11 cellular contexts compared by ENCODE assay signal in genomic region chr5:88841212-88841611, GRCh38. TPM values are rescaled to one million over a fixed set of nuclear protein-coding genes. Genes with fewer than 3 reads are reported as not detected.
"Had no signal": no experiment of that assay in that cellular context is flagged by ENCODE, and none has a peak within 500 bp of the region (broad histone marks: within the 10 kb centered on the region; RNA-seq: fewer than 3 reads in every experiment).

No MANE protein-coding gene starts in this region.

- ATAC-seq: activated naive CD8-positive, alpha-beta T cell treated with anti-CD3 and anti-CD28 coated beads, Interleukin-2, amount 50 U/mL, for 24 hours; activated T-helper 17 cell treated with anti-CD3 and anti-CD28 coated beads, Interleukin-2, amount 50 U/mL, for 72 hours; left colon; natural killer cell treated with Interleukin-12 subunit alpha and Interleukin-12 subunit beta and Interleukin-15 and Interleukin-18, amount 100 ng/mL, for 72 hours had no signal

- DNase-seq: activated CD4-positive, alpha-beta T cell treated with anti-CD3 and anti-CD28 coated beads for 1 hour; activated CD4-positive, alpha-beta T cell treated with anti-CD3 and anti-CD28 coated beads, Interleukin-2, amount 50 U/mL, for 4 hours; activated naive CD4-positive, alpha-beta T cell treated with anti-CD3 and anti-CD28 coated beads for 36 hours; activated naive CD8-positive, alpha-beta T cell treated with anti-CD3 and anti-CD28 coated beads, Interleukin-2, amount 50 U/mL, for 24 hours; left colon; mesendoderm; stimulated activated CD4-positive, alpha-beta T cell treated with anti-CD3 and anti-CD28 coated beads, Interleukin-4, amount 100 ng/mL, for 1 hour; stimulated activated naive CD4-positive, alpha-beta T cell; trophoblast cell had no signal

- H3K27me3 Mint-ChIP-seq: activated T-helper 17 cell treated with anti-CD3 and anti-CD28 coated beads, Interleukin-2, amount 50 U/mL, for 72 hours; natural killer cell treated with Interleukin-12 subunit alpha and Interleukin-12 subunit beta and Interleukin-15 and Interleukin-18, amount 100 ng/mL, for 72 hours had no signal

- H3K36me3 Mint-ChIP-seq: natural killer cell treated with Interleukin-12 subunit alpha and Interleukin-12 subunit beta and Interleukin-15 and Interleukin-18, amount 100 ng/mL, for 72 hours had no signal

- H3K4me3 Mint-ChIP-seq: activated naive CD4-positive, alpha-beta T cell treated with anti-CD3 and anti-CD28 coated beads for 36 hours; activated naive CD8-positive, alpha-beta T cell treated with anti-CD3 and anti-CD28 coated beads, Interleukin-2, amount 50 U/mL, for 24 hours; activated T-helper 17 cell treated with anti-CD3 and anti-CD28 coated beads, Interleukin-2, amount 50 U/mL, for 72 hours; natural killer cell treated with Interleukin-12 subunit alpha and Interleukin-12 subunit beta and Interleukin-15 and Interleukin-18, amount 100 ng/mL, for 72 hours had no signal

- H3K4me1 Mint-ChIP-seq: activated T-helper 17 cell treated with anti-CD3 and anti-CD28 coated beads, Interleukin-2, amount 50 U/mL, for 72 hours had no signal

- H3K27ac Mint-ChIP-seq: activated naive CD4-positive, alpha-beta T cell treated with anti-CD3 and anti-CD28 coated beads for 36 hours; activated naive CD8-positive, alpha-beta T cell treated with anti-CD3 and anti-CD28 coated beads, Interleukin-2, amount 50 U/mL, for 24 hours; activated T-helper 17 cell treated with anti-CD3 and anti-CD28 coated beads, Interleukin-2, amount 50 U/mL, for 72 hours; natural killer cell treated with Interleukin-12 subunit alpha and Interleukin-12 subunit beta and Interleukin-15 and Interleukin-18, amount 100 ng/mL, for 72 hours had no signal

- H3K9me3 Mint-ChIP-seq: activated naive CD4-positive, alpha-beta T cell treated with anti-CD3 and anti-CD28 coated beads for 36 hours; activated naive CD8-positive, alpha-beta T cell treated with anti-CD3 and anti-CD28 coated beads, Interleukin-2, amount 50 U/mL, for 24 hours; activated T-helper 17 cell treated with anti-CD3 and anti-CD28 coated beads, Interleukin-2, amount 50 U/mL, for 72 hours; natural killer cell treated with Interleukin-12 subunit alpha and Interleukin-12 subunit beta and Interleukin-15 and Interleukin-18, amount 100 ng/mL, for 72 hours had no signal

RNA-seq across cellular contexts. Expression of gene MEF2C, which starts 41.8 kb away (rescaled TPM):
- total RNA-seq: activated naive CD4-positive, alpha-beta T cell treated with anti-CD3 and anti-CD28 coated beads for 36 hours had no signal
